Comparison of ENCODE assay signal across 26 cellular contexts in genomic region chr2:126543081-126543480, GRCh38.
DNase-seq lines count a peak whose midpoint lies in the region; ATAC-seq, FAIRE-seq and TF ChIP-seq lines count a peak whose summit lies in the region.
"Had no signal": no experiment of that assay in that cellular context is flagged by ENCODE, and none has a peak within 500 bp of the region (broad histone marks: within the 10 kb centered on the region; RNA-seq: fewer than 3 reads in every experiment).

No MANE protein-coding gene starts in this region.

- H3K9me1 ChIP-seq in K562 (ENCODE audit: control insufficient read depth, insufficient read depth, low read length) = no peaks in the 10 kb centered on the region

- ATAC-seq in K562 = no peak
- ATAC-seq in CD4-positive, alpha-beta T cell (ENCODE audit: poor library complexity) = no peak
- no peak for ATAC-seq in activated CD8-positive, alpha-beta T cell treated with anti-CD3 and anti-CD28 coated beads for 36 hours
- ATAC-seq: HCT116, lower lobe of right lung, sciatic nerve had no signal

- H3K36me3 ChIP-seq in mammary epithelial cell (ENCODE audit: insufficient read depth, low read length) (no peaks in the 10 kb centered on the region), OCI-LY7 (ENCODE audit: insufficient read depth, low read length) (no peaks in the 10 kb centered on the region), K562 (ENCODE audit: control insufficient read depth, insufficient read depth, low read length) (no peaks in the 10 kb centered on the region)
- H3K36me3 ChIP-seq: esophagus muscularis mucosa, lower lobe of right lung, suprapubic skin had no signal

- BruUV-seq in MCF 10A (replicated peaks; lab: Mats Ljungman, UMichigan) (no TSS peak), mammary epithelial cell (replicated peaks; lab: Mats Ljungman, UMichigan) (no TSS peak), OCI-LY7 (replicated peaks; lab: Mats Ljungman, UMichigan) (no TSS peak), K562 (replicated peaks; lab: Mats Ljungman, UMichigan) (no TSS peak)

- in situ Hi-C loops in mammary epithelial cell (cut with MboI; ENCODE audit: low sequenced_read_pairs in 2 of 2) = no loop called here
- in situ Hi-C loops in K562 (cut with MboI) = no loop called here

- 51% methylated on average over 3 of the region's 3 CpGs for WGBS in mammary epithelial cell (ENCODE audit: low coverage, missing lambda C conversion rate)
- WGBS in K562 (ENCODE audit: insufficient coverage, low coverage, missing lambda C conversion rate) = 3% methylated on average over 3 of the region's 3 CpGs

- no peak for TF ChIP-seq CTCF in MCF 10A (IDR thresholded peaks at IDR 0.05; ENCODE audit: unreplicated experiment)
- TF ChIP-seq CTCF in mammary epithelial cell (conservative IDR thresholded peaks at IDR 0.05 in 1 of 2, IDR thresholded peaks at IDR 0.05 in 1 of 2; ENCODE audit: extremely low read depth in 1 of 2, insufficient read depth in 1 of 2, low read depth in 1 of 2, low read length in 2 of 2) = no peak
- TF ChIP-seq CTCF in OCI-LY7 (conservative IDR thresholded peaks at IDR 0.05; ENCODE audit: low read length) = no peak
- no peak for TF ChIP-seq CTCF in K562 (IDR thresholded peaks at IDR 0.05 in 2 of 3, conservative IDR thresholded peaks at IDR 0.05 in 1 of 3; ENCODE audit: insufficient read depth in 2 of 3, low read depth in 1 of 3, low read length in 3 of 3)
- TF ChIP-seq CTCF in CD4-positive, alpha-beta T cell (IDR thresholded peaks at IDR 0.05) = no peak
- no peak for TF ChIP-seq CTCF in activated CD8-positive, alpha-beta T cell treated with anti-CD3 and anti-CD28 coated beads for 36 hours (IDR thresholded peaks at IDR 0.05)

- no peak for TF ChIP-seq EP300 in K562 (IDR thresholded peaks at IDR 0.05; ENCODE audit: low read length)

- no peaks in the 10 kb centered on the region for H3K36me3 Mint-ChIP-seq in MCF 10A (ENCODE audit: insufficient read depth, unreplicated experiment)
- H3K36me3 Mint-ChIP-seq in CD4-positive, alpha-beta T cell (ENCODE audit: low read depth) = no peaks in the 10 kb centered on the region
- H3K36me3 Mint-ChIP-seq in activated CD8-positive, alpha-beta T cell treated with anti-CD3 and anti-CD28 coated beads for 36 hours (ENCODE audit: low read depth) = peaks cover 2% of the 10 kb centered on the region
- H3K36me3 Mint-ChIP-seq in T-helper 2 cell treated with Interferon-gamma antibody and Interleukin-4, amounts not matched to agents 5 μg/mL and 100 μg/mL, for 36 hours (ENCODE audit: low read depth) = no peaks in the 10 kb centered on the region

- FAIRE-seq in K562 (lab: Jason Lieb, UNC) = peak; percentile 61
- FAIRE-seq: GM12892 had no signal

- H3K4me2 ChIP-seq in mammary epithelial cell (ENCODE audit: insufficient read depth, low read depth, low read length) (no peak overlapping the region), OCI-LY7 (ENCODE audit: low read length) (no peak overlapping the region), K562 (ENCODE audit: insufficient read depth, low read length) (no peak overlapping the region)

- H3K27ac Mint-ChIP-seq in MCF 10A (ENCODE audit: low read depth, unreplicated experiment) = no peak overlapping the region
- no peak overlapping the region for H3K27ac Mint-ChIP-seq in CD4-positive, alpha-beta T cell
- H3K27ac Mint-ChIP-seq in activated CD8-positive, alpha-beta T cell treated with anti-CD3 and anti-CD28 coated beads for 36 hours = no peak overlapping the region
- H3K27ac Mint-ChIP-seq in T-helper 2 cell treated with Interferon-gamma antibody and Interleukin-4, amounts not matched to agents 5 μg/mL and 100 μg/mL, for 36 hours = no peak overlapping the region
- H3K27ac Mint-ChIP-seq: activated naive CD4-positive, alpha-beta T cell treated with anti-CD3 and anti-CD28 coated beads for 36 hours; immature natural killer cell had no signal

- POLR2A ChIA-PET in MCF 10A (lab: Yijun Ruan, JAX) (no interaction called here), OCI-LY7 (lab: Charles Lee) (no interaction called here), K562 (lab: Yijun Ruan, JAX) (no interaction called here)
- POLR2A ChIA-PET in CD4-positive, alpha-beta T cell (lab: Charles Lee) = no interaction called here
- POLR2A ChIA-PET in activated CD8-positive, alpha-beta T cell treated with anti-CD3 and anti-CD28 coated beads for 36 hours (lab: Charles Lee) = no interaction called here

- dilution Hi-C loops in mammary epithelial cell (cut with HindIII; ENCODE audit: low sequenced_read_pairs) = no loop called here

- peak; percentile 16 for DNase-seq in MCF 10A (ENCODE audit: unreplicated experiment)
- no peak for DNase-seq in mammary epithelial cell
- DNase-seq in OCI-LY7 (ENCODE audit: low spot score) = peak; percentile 39
- peak in 1 of 4 experiments; percentile 6 for DNase-seq in K562 (ENCODE audit: extremely low read depth in 1 of 4, low spot score in 3 of 4)
- DNase-seq in renal cortical epithelial cell (ENCODE audit: low read depth) = peak; percentile 22
- DNase-seq in CD4-positive, alpha-beta T cell = no peak
- DNase-seq in activated CD8-positive, alpha-beta T cell treated with anti-CD3 and anti-CD28 coated beads for 36 hours = no peak
- no peak for DNase-seq in T-helper 2 cell treated with Interferon-gamma antibody and Interleukin-4, amounts not matched to agents 5 μg/mL and 100 μg/mL, for 36 hours (ENCODE audit: low spot score)
- DNase-seq: activated CD4-positive, alpha-beta T cell treated with anti-CD3 and anti-CD28 coated beads, Interleukin-2, amount 50 U/mL, for 4 hours; activated naive CD4-positive, alpha-beta T cell treated with anti-CD3 and anti-CD28 coated beads for 36 hours; anterior cingulate cortex; cerebellar nuclear complex; effector CD8-positive, alpha-beta T cell; head of caudate nucleus; immature natural killer cell; lower lobe of right lung; NCI-H1436; NCI-H226; NK-92 treated with Interleukin-12 subunit alpha and Interleukin-12 subunit beta, amount 100 ng/mL, for 24 hours; occipital lobe had no signal

- no peak for TF ChIP-seq RAD21 in K562 (CRISPR knock-in tag; conservative IDR thresholded peaks at IDR 0.05 in 1 of 2, IDR thresholded peaks at IDR 0.05 in 1 of 2)

- H3K4me1 ChIP-seq in mammary epithelial cell (ENCODE audit: insufficient read depth, low read length) = no peaks in the 10 kb centered on the region
- no peaks in the 10 kb centered on the region for H3K4me1 ChIP-seq in OCI-LY7 (ENCODE audit: insufficient read depth, low read length, poor library complexity, severe bottlenecking)
- H3K4me1 ChIP-seq in K562 (replicated peaks in 1 of 2; ENCODE audit: control insufficient read depth in 2 of 2, insufficient read depth in 2 of 2, low read length in 2 of 2) = no peaks in the 10 kb centered on the region
- H3K4me1 ChIP-seq: esophagus muscularis mucosa, lower lobe of right lung, suprapubic skin had no signal

- H3K4me1 Mint-ChIP-seq in MCF 10A (ENCODE audit: insufficient read depth, unreplicated experiment) = no peaks in the 10 kb centered on the region
- H3K4me1 Mint-ChIP-seq in CD4-positive, alpha-beta T cell (ENCODE audit: low read depth) = no peaks in the 10 kb centered on the region
- no peaks in the 10 kb centered on the region for H3K4me1 Mint-ChIP-seq in activated CD8-positive, alpha-beta T cell treated with anti-CD3 and anti-CD28 coated beads for 36 hours (ENCODE audit: low read depth)
- no peaks in the 10 kb centered on the region for H3K4me1 Mint-ChIP-seq in T-helper 2 cell treated with Interferon-gamma antibody and Interleukin-4, amounts not matched to agents 5 μg/mL and 100 μg/mL, for 36 hours (ENCODE audit: low read depth)
- H3K4me1 Mint-ChIP-seq: immature natural killer cell had no signal

- H3K27me3 ChIP-seq in mammary epithelial cell (ENCODE audit: insufficient read depth, low read length) = no peaks in the 10 kb centered on the region
- H3K27me3 ChIP-seq in K562 (ENCODE audit: control insufficient read depth in 2 of 2, insufficient read depth in 2 of 2, low read length in 2 of 2) = no peaks in the 10 kb centered on the region
- H3K27me3 ChIP-seq in CD4-positive, alpha-beta T cell (ENCODE audit: control insufficient read depth, insufficient read depth, low read length) = no peaks in the 10 kb centered on the region
- H3K27me3 ChIP-seq: esophagus muscularis mucosa, suprapubic skin had no signal

- H3K4me3 Mint-ChIP-seq in MCF 10A (ENCODE audit: unreplicated experiment) = no peak overlapping the region
- no peak overlapping the region for H3K4me3 Mint-ChIP-seq in CD4-positive, alpha-beta T cell
- H3K4me3 Mint-ChIP-seq in activated CD8-positive, alpha-beta T cell treated with anti-CD3 and anti-CD28 coated beads for 36 hours = no peak overlapping the region
- H3K4me3 Mint-ChIP-seq in T-helper 2 cell treated with Interferon-gamma antibody and Interleukin-4, amounts not matched to agents 5 μg/mL and 100 μg/mL, for 36 hours = no peak overlapping the region
- H3K4me3 Mint-ChIP-seq: activated naive CD4-positive, alpha-beta T cell treated with anti-CD3 and anti-CD28 coated beads for 36 hours; immature natural killer cell had no signal

- CTCF ChIA-PET in MCF 10A (lab: Yijun Ruan, JAX) = no interaction called here
- CTCF ChIA-PET in mammary epithelial cell (lab: Charles Lee; ENCODE audit: low non-redundant PET) = no interaction called here
- CTCF ChIA-PET in OCI-LY7 (lab: Charles Lee; ENCODE audit: unreplicated experiment) = no interaction called here
- CTCF ChIA-PET in K562 (lab: Yijun Ruan, JAX; ENCODE audit: low intra/inter-chr PET ratio) = no interaction called here
- CTCF ChIA-PET in CD4-positive, alpha-beta T cell (lab: Charles Lee) = no interaction called here
- CTCF ChIA-PET in activated CD8-positive, alpha-beta T cell treated with anti-CD3 and anti-CD28 coated beads for 36 hours (lab: Charles Lee) = no interaction called here

- H3K9me2 ChIP-seq in OCI-LY7 (ENCODE audit: insufficient read depth, low read length) = no peaks in the 10 kb centered on the region

- H3K27me3 Mint-ChIP-seq in MCF 10A (ENCODE audit: insufficient read depth, unreplicated experiment) = no peaks in the 10 kb centered on the region
- peaks cover 6% of the 10 kb centered on the region for H3K27me3 Mint-ChIP-seq in CD4-positive, alpha-beta T cell
- H3K27me3 Mint-ChIP-seq in activated CD8-positive, alpha-beta T cell treated with anti-CD3 and anti-CD28 coated beads for 36 hours = peaks cover 2% of the 10 kb centered on the region
- no peaks in the 10 kb centered on the region for H3K27me3 Mint-ChIP-seq in T-helper 2 cell treated with Interferon-gamma antibody and Interleukin-4, amounts not matched to agents 5 μg/mL and 100 μg/mL, for 36 hours (ENCODE audit: low read depth)

- no peaks in the 10 kb centered on the region for H4K20me1 ChIP-seq in mammary epithelial cell (ENCODE audit: insufficient read depth, low read length)
- no peaks in the 10 kb centered on the region for H4K20me1 ChIP-seq in OCI-LY7 (ENCODE audit: insufficient read depth, low read length)
- no peaks in the 10 kb centered on the region for H4K20me1 ChIP-seq in K562 (replicated peaks; ENCODE audit: control insufficient read depth, insufficient read depth, low read length)

- H3K79me2 ChIP-seq in mammary epithelial cell (ENCODE audit: insufficient read depth, low read length) = no peaks in the 10 kb centered on the region
- no peaks in the 10 kb centered on the region for H3K79me2 ChIP-seq in OCI-LY7 (ENCODE audit: insufficient read depth, low read depth, low read length)
- H3K79me2 ChIP-seq in K562 (ENCODE audit: control insufficient read depth, insufficient read depth, low read length) = no peaks in the 10 kb centered on the region

- peaks cover 29% of the 10 kb centered on the region for H3K9me3 Mint-ChIP-seq in MCF 10A (ENCODE audit: unreplicated experiment)
- peaks cover 2% of the 10 kb centered on the region for H3K9me3 Mint-ChIP-seq in CD4-positive, alpha-beta T cell
- H3K9me3 Mint-ChIP-seq in activated CD8-positive, alpha-beta T cell treated with anti-CD3 and anti-CD28 coated beads for 36 hours = peaks cover 16% of the 10 kb centered on the region
- peaks cover 17% of the 10 kb centered on the region for H3K9me3 Mint-ChIP-seq in T-helper 2 cell treated with Interferon-gamma antibody and Interleukin-4, amounts not matched to agents 5 μg/mL and 100 μg/mL, for 36 hours

- TF ChIP-seq POLR2A in K562 (conservative IDR thresholded peaks at IDR 0.05) = no peak

- intact Hi-C loops in MCF 10A (cut with micrococcal nuclease) (no loop called here), mammary epithelial cell (cut with micrococcal nuclease) (no loop called here), OCI-LY7 (cut with micrococcal nuclease; ENCODE audit: unreplicated experiment) (no loop called here), K562 (cut with micrococcal nuclease) (no loop called here)
- intact Hi-C loops in CD4-positive, alpha-beta T cell (cut with DNase I, micrococcal nuclease) = no loop called here
- intact Hi-C loops in activated CD8-positive, alpha-beta T cell treated with anti-CD3 and anti-CD28 coated beads for 36 hours (cut with micrococcal nuclease) = no loop called here

- no peak overlapping the region for H3K9ac ChIP-seq in mammary epithelial cell (ENCODE audit: insufficient read depth, low read length)
- H3K9ac ChIP-seq in K562 (ENCODE audit: insufficient read depth in 1 of 2, low read depth in 2 of 2, low read length in 2 of 2) = no peak overlapping the region

- H3K27ac ChIP-seq in mammary epithelial cell (ENCODE audit: insufficient read depth, low read depth, low read length) = no peak overlapping the region
- no peak overlapping the region for H3K27ac ChIP-seq in OCI-LY7 (ENCODE audit: low read depth, low read length, poor library complexity, severe bottlenecking)
- no peak overlapping the region for H3K27ac ChIP-seq in K562 (ENCODE audit: extremely low read depth, low read depth, low read length)
- H3K27ac ChIP-seq in CD4-positive, alpha-beta T cell (ENCODE audit: low read depth, low read length) = no peak overlapping the region
- H3K27ac ChIP-seq: esophagus muscularis mucosa, lower lobe of right lung, RWPE1, suprapubic skin had no signal

- no peak overlapping the region for H2AFZ ChIP-seq in mammary epithelial cell (ENCODE audit: low read depth, low read length)
- H2AFZ ChIP-seq in OCI-LY7 (ENCODE audit: low read length) = no peak overlapping the region
- H2AFZ ChIP-seq in K562 (ENCODE audit: low read depth, low read length) = no peak overlapping the region

- H3K4me3 ChIP-seq in mammary epithelial cell (replicated peaks in 1 of 3; ENCODE audit: insufficient read depth in 1 of 3, low read depth in 2 of 3, low read length in 3 of 3) = no peak overlapping the region
- no peak overlapping the region for H3K4me3 ChIP-seq in OCI-LY7 (ENCODE audit: low read depth, low read length, poor library complexity, severe bottlenecking)
- no peak overlapping the region for H3K4me3 ChIP-seq in K562
- H3K4me3 ChIP-seq: esophagus muscularis mucosa, lower lobe of right lung, suprapubic skin had no signal

- H3K9me3 ChIP-seq in mammary epithelial cell (replicated peaks; ENCODE audit: insufficient read depth, low read length) = peaks cover 9% of the 10 kb centered on the region
- H3K9me3 ChIP-seq in OCI-LY7 (ENCODE audit: low read length) = peaks cover 12% of the 10 kb centered on the region; the same call in 1 of the 2 replicates
- H3K9me3 ChIP-seq in K562 (replicated peaks; ENCODE audit: control insufficient read depth, insufficient read depth, low read depth, low read length) = no peaks in the 10 kb centered on the region
- peaks cover 16% of the 10 kb centered on the region for H3K9me3 ChIP-seq in CD4-positive, alpha-beta T cell (ENCODE audit: control insufficient read depth, low read length)

Comparison
In these comparisons a context has a peak if more than half of its experiments do, and no peak if none do; other contexts are left out.
1. DNase-seq: peak in MCF 10A (single experiment), OCI-LY7 (single experiment) and renal cortical epithelial cell (single experiment); none in mammary epithelial cell (single experiment), CD4-positive, alpha-beta T cell (0 of 10), activated CD8-positive, alpha-beta T cell treated with anti-CD3 and anti-CD28 coated beads for 36 hours (single experiment) and T-helper 2 cell treated with Interferon-gamma antibody and Interleukin-4, amounts not matched to agents 5 μg/mL and 100 μg/mL, for 36 hours (single experiment).